Comparison of ENCODE assay signal across 8 cellular contexts in the genomic region with DNA sequence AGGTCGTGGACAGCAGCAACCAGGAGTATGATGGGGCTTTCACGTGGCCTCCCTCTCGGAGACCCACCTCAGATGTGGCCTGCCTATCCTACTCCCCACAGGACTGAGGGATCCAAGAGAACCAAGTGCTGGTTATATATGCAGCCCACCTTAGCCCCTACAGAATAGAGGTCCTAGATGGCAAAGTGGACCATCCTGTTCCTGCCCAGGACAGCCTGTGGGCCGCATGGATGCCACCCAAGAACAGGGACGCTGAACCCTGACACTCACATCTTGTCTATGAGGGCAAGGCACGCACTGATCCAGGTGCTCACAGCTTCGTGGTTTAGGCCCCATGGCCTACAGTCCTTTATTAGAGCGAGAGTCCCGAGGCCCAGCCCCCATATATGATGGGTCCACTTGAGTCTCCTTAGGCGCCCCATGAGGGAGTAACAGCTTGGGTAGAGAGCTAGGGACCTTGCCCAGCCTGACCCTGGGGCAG. TPM values are rescaled to one million over a fixed set of nuclear protein-coding genes. Genes with fewer than 3 reads are reported as not detected.
DNase-seq lines count a peak whose midpoint lies in the region; ATAC-seq, FAIRE-seq and TF ChIP-seq lines count a peak whose summit lies in the region.

No MANE protein-coding gene starts in this region.

- no peak for ATAC-seq in activated CD8-positive, alpha-beta memory T cell treated with anti-CD3 and anti-CD28 coated beads, Interleukin-2, amount 10 ng/mL, durations not matched to agents 7 days and 5 days
- ATAC-seq in activated CD8-positive, alpha-beta T cell treated with anti-CD3 and anti-CD28 coated beads, Interleukin-2, amount 10 ng/mL, durations not matched to agents 7 days and 5 days, result no peak
- ATAC-seq in right lobe of liver (no peak), GM21367 (IDR thresholded peaks at IDR 0.05; ENCODE audit: unreplicated experiment) (no peak), HG03432 (IDR thresholded peaks at IDR 0.05; ENCODE audit: unreplicated experiment) (no peak)

- no peaks in the 10 kb centered on the region for H3K27me3 Mint-ChIP-seq in activated CD8-positive, alpha-beta memory T cell treated with anti-CD3 and anti-CD28 coated beads, Interleukin-2, amount 10 ng/mL, durations not matched to agents 7 days and 5 days
- H3K27me3 Mint-ChIP-seq in activated CD8-positive, alpha-beta T cell treated with anti-CD3 and anti-CD28 coated beads, Interleukin-2, amount 10 ng/mL, durations not matched to agents 7 days and 5 days (ENCODE audit: low read depth), result no peaks in the 10 kb centered on the region

- TF ChIP-seq POLR2A in right lobe of liver (IDR thresholded peaks at IDR 0.05) (no peak), thyroid gland (IDR thresholded peaks at IDR 0.05) (no peak), H54 (IDR thresholded peaks at IDR 0.05; ENCODE audit: low read depth, low read length) (no peak)

- DNase-seq in activated CD8-positive, alpha-beta memory T cell treated with anti-CD3 and anti-CD28 coated beads, Interleukin-2, amount 10 ng/mL, durations not matched to agents 7 days and 5 days, result no peak
- DNase-seq in activated CD8-positive, alpha-beta memory T cell treated with anti-CD3 and anti-CD28 coated beads, Interleukin-2, amount 50 U/mL, for 48 hours, result no peak
- no peak for DNase-seq in activated CD8-positive, alpha-beta T cell treated with anti-CD3 and anti-CD28 coated beads, Interleukin-2, amount 10 ng/mL, durations not matched to agents 7 days and 5 days
- DNase-seq in right lobe of liver (no peak), thyroid gland (no peak), H54 (ENCODE audit: insufficient read length, low spot score) (no peak)

- peaks cover 9% of the 10 kb centered on the region for H3K36me3 Mint-ChIP-seq in activated CD8-positive, alpha-beta memory T cell treated with anti-CD3 and anti-CD28 coated beads, Interleukin-2, amount 10 ng/mL, durations not matched to agents 7 days and 5 days
- H3K36me3 Mint-ChIP-seq in activated CD8-positive, alpha-beta T cell treated with anti-CD3 and anti-CD28 coated beads, Interleukin-2, amount 10 ng/mL, durations not matched to agents 7 days and 5 days (ENCODE audit: low read depth), result peaks cover 21% of the 10 kb centered on the region

- H3K9me3 ChIP-seq in right lobe of liver (no peaks in the 10 kb centered on the region), thyroid gland (no peaks in the 10 kb centered on the region)

- H3K27ac ChIP-seq in right lobe of liver (peak overlapping the region; percentile 41 to 97 (median 78)), thyroid gland (peak overlapping the region; percentile 73 to 84 (median 82))

- intact Hi-C loops in right lobe of liver (cut with DNase I), result no loop called here
- intact Hi-C loops in thyroid gland (cut with DNase I), result no loop called here

- WGBS in right lobe of liver (ENCODE audit: insufficient coverage, low coverage, low lambda C conversion rate, missing lambda C conversion rate), result 63% methylated on average over 5 of the region's 10 CpGs
- 82 to 86% methylated on average over 5 to 8 of the region's 10 CpGs for WGBS in thyroid gland, 2 donors

- no peaks in the 10 kb centered on the region for H3K9me3 Mint-ChIP-seq in activated CD8-positive, alpha-beta memory T cell treated with anti-CD3 and anti-CD28 coated beads, Interleukin-2, amount 10 ng/mL, durations not matched to agents 7 days and 5 days (ENCODE audit: low read depth)
- no peaks in the 10 kb centered on the region for H3K9me3 Mint-ChIP-seq in activated CD8-positive, alpha-beta T cell treated with anti-CD3 and anti-CD28 coated beads, Interleukin-2, amount 10 ng/mL, durations not matched to agents 7 days and 5 days (ENCODE audit: insufficient read depth)

- H3K4me3 Mint-ChIP-seq in activated CD8-positive, alpha-beta memory T cell treated with anti-CD3 and anti-CD28 coated beads, Interleukin-2, amount 10 ng/mL, durations not matched to agents 7 days and 5 days, result no peak overlapping the region
- peak overlapping the region; percentile 78 for H3K4me3 Mint-ChIP-seq in activated CD8-positive, alpha-beta T cell treated with anti-CD3 and anti-CD28 coated beads, Interleukin-2, amount 10 ng/mL, durations not matched to agents 7 days and 5 days

- H3K4me1 Mint-ChIP-seq in activated CD8-positive, alpha-beta memory T cell treated with anti-CD3 and anti-CD28 coated beads, Interleukin-2, amount 10 ng/mL, durations not matched to agents 7 days and 5 days, result peaks cover 41% of the 10 kb centered on the region
- peaks cover 39% of the 10 kb centered on the region for H3K4me1 Mint-ChIP-seq in activated CD8-positive, alpha-beta T cell treated with anti-CD3 and anti-CD28 coated beads, Interleukin-2, amount 10 ng/mL, durations not matched to agents 7 days and 5 days (ENCODE audit: low read depth)

- peak overlapping the region; percentile 88 for H3K27ac Mint-ChIP-seq in activated CD8-positive, alpha-beta memory T cell treated with anti-CD3 and anti-CD28 coated beads, Interleukin-2, amount 10 ng/mL, durations not matched to agents 7 days and 5 days
- peak overlapping the region; percentile 88 for H3K27ac Mint-ChIP-seq in activated CD8-positive, alpha-beta T cell treated with anti-CD3 and anti-CD28 coated beads, Interleukin-2, amount 10 ng/mL, durations not matched to agents 7 days and 5 days

- H3K4me3 ChIP-seq in right lobe of liver, result peak overlapping the region in 2 of 3 donors; percentile 50 to 60
- H3K4me3 ChIP-seq in thyroid gland (replicated peaks in 1 of 3), result no peak overlapping the region

- H3K4me1 ChIP-seq in right lobe of liver (peaks cover 0 to 48% (median 20%) of the 10 kb centered on the region in 4 donors), thyroid gland (peaks cover 18 to 25% of the 10 kb centered on the region in 2 donors)

- CTCF ChIA-PET in activated CD8-positive, alpha-beta memory T cell treated with anti-CD3 and anti-CD28 coated beads, Interleukin-2, amount 10 ng/mL, durations not matched to agents 7 days and 5 days (lab: Charles Lee), result interaction anchor here (1.0 to 3.5 kb wide), 20 partner anchors 8 to 187 kb away, joined by 3 to 41 read pairs (median 6); partner anchors contain the start of genes CHMP2A, MZF1, TRIM28 and ZNF324B
- CTCF ChIA-PET in activated CD8-positive, alpha-beta T cell treated with anti-CD3 and anti-CD28 coated beads, Interleukin-2, amount 10 ng/mL, durations not matched to agents 7 days and 5 days (lab: Charles Lee), result interaction anchor here (1.0 to 2.1 kb wide), 17 partner anchors 10 to 331 kb away, joined by 3 to 46 read pairs (median 5); partner anchors contain the start of genes CHMP2A, TRIM28 and ZNF446

- H3K36me3 ChIP-seq in right lobe of liver (peaks cover 0 to 8% (median 4%) of the 10 kb centered on the region in 4 donors), thyroid gland (peaks cover 14 to 15% of the 10 kb centered on the region in 2 donors)

- H3K27me3 ChIP-seq in right lobe of liver, result no peaks in the 10 kb centered on the region
- H3K27me3 ChIP-seq in thyroid gland, result no peaks in the 10 kb centered on the region

- POLR2A ChIA-PET in activated CD8-positive, alpha-beta T cell treated with anti-CD3 and anti-CD28 coated beads, Interleukin-2, amount 10 ng/mL, durations not matched to agents 7 days and 5 days (lab: Charles Lee), result interaction anchor here (0.6 to 2.4 kb wide), 6 partner anchors 8 to 54 kb away, joined by 3 to 11 read pairs (median 4); partner anchors contain the start of gene CHMP2A

- TF ChIP-seq CTCF in right lobe of liver (IDR thresholded peaks at IDR 0.05) (no peak), thyroid gland (IDR thresholded peaks at IDR 0.05) (no peak)

- FAIRE-seq in H54 (lab: Jason Lieb, UNC), result no peak

RNA-seq across cellular contexts. Expression of gene SLC27A5, which starts 1.5 kb away (rescaled TPM):
- 10 to 100 TPM; 22.9 to 23.6 TPM for total RNA-seq in activated CD8-positive, alpha-beta memory T cell treated with anti-CD3 and anti-CD28 coated beads, Interleukin-2, amount 10 ng/mL, durations not matched to agents 7 days and 5 days
- total RNA-seq in activated CD8-positive, alpha-beta T cell treated with anti-CD3 and anti-CD28 coated beads, Interleukin-2, amount 10 ng/mL, durations not matched to agents 7 days and 5 days, result 10 to 100 TPM; 12.2 to 14.4 TPM
- total RNA-seq in right lobe of liver, result 100 to 1,000 TPM; 107 to 737 (median 366) TPM
- 10 to 100 TPM; 10.6 to 22.4 (median 17.7) TPM for total RNA-seq in thyroid gland

RNA-seq across cellular contexts. Expression of gene ZBTB45, which starts 6.4 kb away (rescaled TPM):
- 10 to 100 TPM; 15.1 to 16.9 TPM for total RNA-seq in activated CD8-positive, alpha-beta memory T cell treated with anti-CD3 and anti-CD28 coated beads, Interleukin-2, amount 10 ng/mL, durations not matched to agents 7 days and 5 days
- 10 to 100 TPM; 13.9 to 16.7 TPM for total RNA-seq in activated CD8-positive, alpha-beta T cell treated with anti-CD3 and anti-CD28 coated beads, Interleukin-2, amount 10 ng/mL, durations not matched to agents 7 days and 5 days
- total RNA-seq in right lobe of liver (1 to 10 TPM; 3.5 to 4.8 (median 4.3) TPM), thyroid gland (10 to 100 TPM in 1 of 4 donors, 1 to 10 TPM in 3; 6.9 to 17.7 (median 8.5) TPM)

RNA-seq across cellular contexts. Expression of gene TRIM28, which starts 30.6 kb away (rescaled TPM):
- total RNA-seq in activated CD8-positive, alpha-beta memory T cell treated with anti-CD3 and anti-CD28 coated beads, Interleukin-2, amount 10 ng/mL, durations not matched to agents 7 days and 5 days, result 100 to 1,000 TPM; 488 to 571 TPM
- 100 to 1,000 TPM; 476 to 528 TPM for total RNA-seq in activated CD8-positive, alpha-beta T cell treated with anti-CD3 and anti-CD28 coated beads, Interleukin-2, amount 10 ng/mL, durations not matched to agents 7 days and 5 days
- total RNA-seq in right lobe of liver (100 to 1,000 TPM in 3 of 6 experiments, 10 to 100 TPM in 3; 75.4 to 106 (median 94.7) TPM), thyroid gland (100 to 1,000 TPM; 195 to 237 (median 218) TPM)

RNA-seq across cellular contexts. Expression of gene ZNF446, which starts 37.1 kb away (rescaled TPM):
- total RNA-seq in activated CD8-positive, alpha-beta memory T cell treated with anti-CD3 and anti-CD28 coated beads, Interleukin-2, amount 10 ng/mL, durations not matched to agents 7 days and 5 days, result 1 to 10 TPM; 5.9 to 7.4 TPM
- 1 to 10 TPM; 6.9 to 7.8 TPM for total RNA-seq in activated CD8-positive, alpha-beta T cell treated with anti-CD3 and anti-CD28 coated beads, Interleukin-2, amount 10 ng/mL, durations not matched to agents 7 days and 5 days
- 1 to 10 TPM; 1.4 to 5.4 (median 4.1) TPM for total RNA-seq in right lobe of liver
- total RNA-seq in thyroid gland, result 10 to 100 TPM; 15.2 to 30.0 (median 25.6) TPM

RNA-seq across cellular contexts. Expression of gene CHMP2A, which starts 41.7 kb away (rescaled TPM):
- 100 to 1,000 TPM in 1 of 2 experiments, 10 to 100 TPM in 1; 96.4 to 108 TPM for total RNA-seq in activated CD8-positive, alpha-beta memory T cell treated with anti-CD3 and anti-CD28 coated beads, Interleukin-2, amount 10 ng/mL, durations not matched to agents 7 days and 5 days
- 100 to 1,000 TPM; 108 to 114 TPM for total RNA-seq in activated CD8-positive, alpha-beta T cell treated with anti-CD3 and anti-CD28 coated beads, Interleukin-2, amount 10 ng/mL, durations not matched to agents 7 days and 5 days
- 10 to 100 TPM; 62.1 to 90.9 (median 70.7) TPM for total RNA-seq in right lobe of liver
- 100 to 1,000 TPM; 123 to 155 (median 148) TPM for total RNA-seq in thyroid gland

Comparison
In these comparisons a context has a peak if more than half of its experiments do, and no peak if none do; other contexts are left out.
1. H3K4me3 ChIP-seq: peak in right lobe of liver (2 of 3); none in thyroid gland (0 of 3).
2. RNA of gene SLC27A5, which starts 1.5 kb away (total RNA-seq): 107 to 737 TPM in right lobe of liver; 22.9 to 23.6 TPM in activated CD8-positive, alpha-beta memory T cell treated with anti-CD3 and anti-CD28 coated beads, Interleukin-2, amount 10 ng/mL, durations not matched to agents 7 days and 5 days, 10.6 to 22.4 TPM in thyroid gland and 12.2 to 14.4 TPM in activated CD8-positive, alpha-beta T cell treated with anti-CD3 and anti-CD28 coated beads, Interleukin-2, amount 10 ng/mL, durations not matched to agents 7 days and 5 days; every median in the first group is over 4 times any median in the second.